Comparison of ENCODE assay signal across 1 cellular context in the genomic region with DNA sequence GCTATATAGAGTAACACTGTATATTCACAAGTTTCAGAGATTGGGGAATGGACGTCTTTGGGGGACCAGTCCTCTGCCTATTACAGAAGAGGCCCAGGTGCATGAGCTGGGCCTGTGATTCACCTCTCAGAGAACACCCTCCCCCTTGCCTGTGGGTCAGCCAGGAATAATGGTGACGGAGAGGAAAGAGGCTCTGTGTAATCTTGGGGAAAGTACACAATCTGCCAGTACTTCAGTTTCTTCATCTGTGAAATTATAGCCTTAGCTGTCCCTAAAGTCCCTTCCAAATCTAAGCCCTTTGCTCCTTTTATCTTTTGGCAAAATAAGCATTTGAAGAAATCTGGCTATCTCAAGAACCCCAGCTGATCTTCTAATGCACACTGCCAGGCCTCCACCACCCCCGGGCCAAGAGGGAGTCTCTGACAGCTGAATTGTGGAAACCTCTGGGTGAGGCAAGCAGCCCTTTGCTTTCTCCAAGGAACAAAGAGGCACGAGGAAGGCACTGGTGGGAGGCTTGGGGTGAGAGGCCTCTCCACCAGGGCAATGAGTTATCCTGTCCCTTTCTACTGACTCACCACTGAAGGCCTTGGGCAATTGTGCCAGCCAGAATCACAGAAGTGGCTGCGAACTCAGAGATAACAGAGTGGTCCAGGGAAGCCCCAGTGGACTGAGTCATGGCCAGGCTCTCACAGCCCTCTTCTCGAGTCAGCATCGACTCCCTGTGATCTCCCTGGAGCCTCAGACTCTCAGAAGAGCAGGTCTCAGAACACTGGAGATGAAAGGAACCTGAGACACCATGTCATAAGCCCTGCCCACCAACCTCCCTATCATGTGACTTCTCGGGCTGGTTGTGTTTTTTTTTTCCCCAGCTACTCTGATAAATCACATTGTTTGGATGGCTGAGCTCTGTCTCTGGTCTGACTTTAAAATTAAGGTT.
TF ChIP-seq lines count a peak whose summit lies in the region.

No MANE protein-coding gene starts in this region.

TF ChIP-seq in HEK293, 187 proteins besides CTCF, POLR2A, EP300 and RAD21 (continued from another document):
- TF ChIP-seq PRDM1 (tag by site-specific recombination; IDR thresholded peaks at IDR 0.05) (peak; percentile 77), BCL11A (tag by site-specific recombination; IDR thresholded peaks at IDR 0.05; ENCODE audit: low read depth) (no peak), ZNF623 (tag by site-specific recombination; IDR thresholded peaks at IDR 0.05) (no peak), ZNF548 (tag by site-specific recombination; IDR thresholded peaks at IDR 0.05) (no peak), SP7 (tag by site-specific recombination; IDR thresholded peaks at IDR 0.05) (peak; percentile 36; the same call in 1 of the 2 replicates), BCL11B (tag by site-specific recombination; IDR thresholded peaks at IDR 0.05; ENCODE audit: low read depth) (no peak), ZNF311 (tag by site-specific recombination; IDR thresholded peaks at IDR 0.05; ENCODE audit: borderline replicate concordance) (no peak), ZBTB17 (tag by site-specific recombination; IDR thresholded peaks at IDR 0.05) (peak; percentile 64), ZNF132 (tag by site-specific recombination; IDR thresholded peaks at IDR 0.05; ENCODE audit: borderline replicate concordance) (no peak), ZNF404 (tag by site-specific recombination; IDR thresholded peaks at IDR 0.05) (no peak), GLIS2 (tag by site-specific recombination; IDR thresholded peaks at IDR 0.05) (no peak), HOXC10 (CRISPR knock-in tag; IDR thresholded peaks at IDR 0.05) (no peak), HOXA7 (CRISPR knock-in tag; IDR thresholded peaks at IDR 0.05; ENCODE audit: borderline replicate concordance) (no peak), ZNF544 (tag by site-specific recombination; IDR thresholded peaks at IDR 0.05) (no peak), SALL2 (tag by site-specific recombination; IDR thresholded peaks at IDR 0.05; ENCODE audit: borderline replicate concordance) (no peak), OVOL3 (tag by site-specific recombination; IDR thresholded peaks at IDR 0.05) (no peak), ZNF23 (tag by site-specific recombination; IDR thresholded peaks at IDR 0.05; ENCODE audit: borderline replicate concordance) (no peak), KLF9 (tag by site-specific recombination; IDR thresholded peaks at IDR 0.05; ENCODE audit: low read depth) (no peak), YY2 (tag by site-specific recombination; IDR thresholded peaks at IDR 0.05) (no peak), ZNF155 (tag by site-specific recombination; IDR thresholded peaks at IDR 0.05) (no peak), MZF1 (tag by site-specific recombination; IDR thresholded peaks at IDR 0.05; ENCODE audit: borderline replicate concordance) (no peak), ZNF843 (tag by site-specific recombination; IDR thresholded peaks at IDR 0.05) (no peak), HOXD13 (CRISPR knock-in tag; IDR thresholded peaks at IDR 0.05; ENCODE audit: borderline replicate concordance) (no peak), TRIM28 (IDR thresholded peaks at IDR 0.05; ENCODE audit: borderline replicate concordance, low read length) (no peak), KLF1 (tag by site-specific recombination; IDR thresholded peaks at IDR 0.05) (no peak), ZNF202 (tag by site-specific recombination; IDR thresholded peaks at IDR 0.05; ENCODE audit: borderline replicate concordance) (no peak), ZNF157 (tag by site-specific recombination; IDR thresholded peaks at IDR 0.05) (no peak), ZNF114 (tag by site-specific recombination; IDR thresholded peaks at IDR 0.05) (no peak), KLF16 (tag by site-specific recombination; IDR thresholded peaks at IDR 0.05) (no peak), SP2 (tag by site-specific recombination; IDR thresholded peaks at IDR 0.05) (no peak), ZNF394 (tag by site-specific recombination; IDR thresholded peaks at IDR 0.05; ENCODE audit: borderline replicate concordance) (peak; percentile 26; the same call in 1 of the 2 replicates), ZNF175 (tag by site-specific recombination; IDR thresholded peaks at IDR 0.05) (no peak)
- TF ChIP-seq, protein P1, sequence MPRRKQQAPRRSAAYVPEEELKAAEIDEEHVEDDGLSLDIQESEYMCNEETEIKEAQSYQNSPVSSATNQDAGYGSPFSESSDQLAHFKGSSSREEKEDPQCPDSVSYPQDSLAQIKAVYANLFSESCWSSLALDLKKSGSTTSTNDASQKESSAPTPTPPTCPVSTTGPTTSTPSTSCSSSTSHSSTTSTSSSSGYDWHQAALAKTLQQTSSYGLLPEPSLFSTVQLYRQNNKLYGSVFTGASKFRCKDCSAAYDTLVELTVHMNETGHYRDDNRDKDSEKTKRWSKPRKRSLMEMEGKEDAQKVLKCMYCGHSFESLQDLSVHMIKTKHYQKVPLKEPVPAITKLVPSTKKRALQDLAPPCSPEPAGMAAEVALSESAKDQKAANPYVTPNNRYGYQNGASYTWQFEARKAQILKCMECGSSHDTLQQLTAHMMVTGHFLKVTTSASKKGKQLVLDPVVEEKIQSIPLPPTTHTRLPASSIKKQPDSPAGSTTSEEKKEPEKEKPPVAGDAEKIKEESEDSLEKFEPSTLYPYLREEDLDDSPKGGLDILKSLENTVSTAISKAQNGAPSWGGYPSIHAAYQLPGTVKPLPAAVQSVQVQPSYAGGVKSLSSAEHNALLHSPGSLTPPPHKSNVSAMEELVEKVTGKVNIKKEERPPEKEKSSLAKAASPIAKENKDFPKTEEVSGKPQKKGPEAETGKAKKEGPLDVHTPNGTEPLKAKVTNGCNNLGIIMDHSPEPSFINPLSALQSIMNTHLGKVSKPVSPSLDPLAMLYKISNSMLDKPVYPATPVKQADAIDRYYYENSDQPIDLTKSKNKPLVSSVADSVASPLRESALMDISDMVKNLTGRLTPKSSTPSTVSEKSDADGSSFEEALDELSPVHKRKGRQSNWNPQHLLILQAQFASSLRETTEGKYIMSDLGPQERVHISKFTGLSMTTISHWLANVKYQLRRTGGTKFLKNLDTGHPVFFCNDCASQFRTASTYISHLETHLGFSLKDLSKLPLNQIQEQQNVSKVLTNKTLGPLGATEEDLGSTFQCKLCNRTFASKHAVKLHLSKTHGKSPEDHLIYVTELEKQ (tag by site-specific recombination; IDR thresholded peaks at IDR 0.05; ENCODE audit: borderline replicate concordance) = no peak
- TF ChIP-seq, protein P2, sequence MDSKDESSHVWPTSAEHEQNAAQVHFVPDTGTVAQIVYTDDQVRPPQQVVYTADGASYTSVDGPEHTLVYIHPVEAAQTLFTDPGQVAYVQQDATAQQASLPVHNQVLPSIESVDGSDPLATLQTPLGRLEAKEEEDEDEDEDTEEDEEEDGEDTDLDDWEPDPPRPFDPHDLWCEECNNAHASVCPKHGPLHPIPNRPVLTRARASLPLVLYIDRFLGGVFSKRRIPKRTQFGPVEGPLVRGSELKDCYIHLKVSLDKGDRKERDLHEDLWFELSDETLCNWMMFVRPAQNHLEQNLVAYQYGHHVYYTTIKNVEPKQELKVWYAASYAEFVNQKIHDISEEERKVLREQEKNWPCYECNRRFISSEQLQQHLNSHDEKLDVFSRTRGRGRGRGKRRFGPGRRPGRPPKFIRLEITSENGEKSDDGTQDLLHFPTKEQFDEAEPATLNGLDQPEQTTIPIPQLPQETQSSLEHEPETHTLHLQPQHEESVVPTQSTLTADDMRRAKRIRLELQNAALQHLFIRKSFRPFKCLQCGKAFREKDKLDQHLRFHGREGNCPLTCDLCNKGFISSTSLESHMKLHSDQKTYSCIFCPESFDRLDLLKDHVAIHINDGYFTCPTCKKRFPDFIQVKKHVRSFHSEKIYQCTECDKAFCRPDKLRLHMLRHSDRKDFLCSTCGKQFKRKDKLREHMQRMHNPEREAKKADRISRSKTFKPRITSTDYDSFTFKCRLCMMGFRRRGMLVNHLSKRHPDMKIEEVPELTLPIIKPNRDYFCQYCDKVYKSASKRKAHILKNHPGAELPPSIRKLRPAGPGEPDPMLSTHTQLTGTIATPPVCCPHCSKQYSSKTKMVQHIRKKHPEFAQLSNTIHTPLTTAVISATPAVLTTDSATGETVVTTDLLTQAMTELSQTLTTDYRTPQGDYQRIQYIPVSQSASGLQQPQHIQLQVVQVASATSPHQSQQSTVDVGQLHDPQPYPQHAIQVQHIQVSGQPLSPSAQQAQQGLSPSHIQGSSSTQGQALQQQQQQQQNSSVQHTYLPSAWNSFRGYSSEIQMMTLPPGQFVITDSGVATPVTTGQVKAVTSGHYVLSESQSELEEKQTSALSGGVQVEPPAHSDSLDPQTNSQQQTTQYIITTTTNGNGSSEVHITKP (tag by site-specific recombination; IDR thresholded peaks at IDR 0.05) = no peak
- TF ChIP-seq, protein P3, sequence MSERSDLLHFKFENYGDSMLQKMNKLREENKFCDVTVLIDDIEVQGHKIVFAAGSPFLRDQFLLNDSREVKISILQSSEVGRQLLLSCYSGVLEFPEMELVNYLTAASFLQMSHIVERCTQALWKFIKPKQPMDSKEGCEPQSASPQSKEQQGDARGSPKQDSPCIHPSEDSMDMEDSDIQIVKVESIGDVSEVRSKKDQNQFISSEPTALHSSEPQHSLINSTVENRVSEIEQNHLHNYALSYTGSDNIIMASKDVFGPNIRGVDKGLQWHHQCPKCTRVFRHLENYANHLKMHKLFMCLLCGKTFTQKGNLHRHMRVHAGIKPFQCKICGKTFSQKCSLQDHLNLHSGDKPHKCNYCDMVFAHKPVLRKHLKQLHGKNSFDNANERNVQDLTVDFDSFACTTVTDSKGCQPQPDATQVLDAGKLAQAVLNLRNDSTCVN (tag by site-specific recombination; optimal IDR thresholded peaks at IDR 0.05) = no peak
- TF ChIP-seq, protein P4, sequence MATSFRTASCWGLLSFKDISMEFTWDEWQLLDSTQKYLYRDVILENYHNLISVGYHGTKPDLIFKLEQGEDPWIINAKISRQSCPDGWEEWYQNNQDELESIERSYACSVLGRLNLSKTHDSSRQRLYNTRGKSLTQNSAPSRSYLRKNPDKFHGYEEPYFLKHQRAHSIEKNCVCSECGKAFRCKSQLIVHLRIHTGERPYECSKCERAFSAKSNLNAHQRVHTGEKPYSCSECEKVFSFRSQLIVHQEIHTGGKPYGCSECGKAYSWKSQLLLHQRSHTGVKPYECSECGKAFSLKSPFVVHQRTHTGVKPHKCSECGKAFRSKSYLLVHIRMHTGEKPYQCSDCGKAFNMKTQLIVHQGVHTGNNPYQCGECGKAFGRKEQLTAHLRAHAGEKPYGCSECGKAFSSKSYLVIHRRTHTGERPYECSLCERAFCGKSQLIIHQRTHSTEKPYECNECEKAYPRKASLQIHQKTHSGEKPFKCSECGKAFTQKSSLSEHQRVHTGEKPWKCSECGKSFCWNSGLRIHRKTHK (tag by site-specific recombination; IDR thresholded peaks at IDR 0.05) = no peak
- TF ChIP-seq, protein P5, sequence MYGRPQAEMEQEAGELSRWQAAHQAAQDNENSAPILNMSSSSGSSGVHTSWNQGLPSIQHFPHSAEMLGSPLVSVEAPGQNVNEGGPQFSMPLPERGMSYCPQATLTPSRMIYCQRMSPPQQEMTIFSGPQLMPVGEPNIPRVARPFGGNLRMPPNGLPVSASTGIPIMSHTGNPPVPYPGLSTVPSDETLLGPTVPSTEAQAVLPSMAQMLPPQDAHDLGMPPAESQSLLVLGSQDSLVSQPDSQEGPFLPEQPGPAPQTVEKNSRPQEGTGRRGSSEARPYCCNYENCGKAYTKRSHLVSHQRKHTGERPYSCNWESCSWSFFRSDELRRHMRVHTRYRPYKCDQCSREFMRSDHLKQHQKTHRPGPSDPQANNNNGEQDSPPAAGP (tag by site-specific recombination; IDR thresholded peaks at IDR 0.05) = no peak
- TF ChIP-seq, protein P6, sequence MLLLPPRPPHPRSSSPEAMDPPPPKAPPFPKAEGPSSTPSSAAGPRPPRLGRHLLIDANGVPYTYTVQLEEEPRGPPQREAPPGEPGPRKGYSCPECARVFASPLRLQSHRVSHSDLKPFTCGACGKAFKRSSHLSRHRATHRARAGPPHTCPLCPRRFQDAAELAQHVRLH (tag by site-specific recombination; IDR thresholded peaks at IDR 0.05) = no peak
